1 cellular context compared by ENCODE assay signal in genomic region chr6:33583591-33584155, GRCh38.
TF ChIP-seq lines count a peak whose summit lies in the region.

No MANE protein-coding gene starts in this region.

TF ChIP-seq in IMR-90, 13 proteins besides CTCF, POLR2A, EP300 and RAD21:
- TF ChIP-seq MAFK (IDR thresholded peaks at IDR 0.05; ENCODE audit: low read depth, low read length) (no peak), RFX5 (IDR thresholded peaks at IDR 0.05; ENCODE audit: low read depth, low read length) (no peak), USF2 (IDR thresholded peaks at IDR 0.05; ENCODE audit: low read depth, low read length) (no peak), SMC3 (IDR thresholded peaks at IDR 0.05; ENCODE audit: low read depth, low read length) (no peak), CEBPB (IDR thresholded peaks at IDR 0.05; ENCODE audit: low read depth, low read length) (no peak), RCOR1 (IDR thresholded peaks at IDR 0.05; ENCODE audit: insufficient replicate concordance, low read length) (no peak), BHLHE40 (IDR thresholded peaks at IDR 0.05; ENCODE audit: low read depth, low read length) (no peak), NFE2L2 (IDR thresholded peaks at IDR 0.05; ENCODE audit: low read depth, low read length) (no peak), MAZ (IDR thresholded peaks at IDR 0.05; ENCODE audit: borderline replicate concordance, low read depth, low read length) (no peak), CHD1 (IDR thresholded peaks at IDR 0.05; ENCODE audit: low read depth, low read length) (no peak), FOS (IDR thresholded peaks at IDR 0.05; ENCODE audit: low read depth, low read length) (no peak), MXI1 (IDR thresholded peaks at IDR 0.05; ENCODE audit: borderline replicate concordance, low read depth, low read length) (no peak)
- TF ChIP-seq, protein P1, sequence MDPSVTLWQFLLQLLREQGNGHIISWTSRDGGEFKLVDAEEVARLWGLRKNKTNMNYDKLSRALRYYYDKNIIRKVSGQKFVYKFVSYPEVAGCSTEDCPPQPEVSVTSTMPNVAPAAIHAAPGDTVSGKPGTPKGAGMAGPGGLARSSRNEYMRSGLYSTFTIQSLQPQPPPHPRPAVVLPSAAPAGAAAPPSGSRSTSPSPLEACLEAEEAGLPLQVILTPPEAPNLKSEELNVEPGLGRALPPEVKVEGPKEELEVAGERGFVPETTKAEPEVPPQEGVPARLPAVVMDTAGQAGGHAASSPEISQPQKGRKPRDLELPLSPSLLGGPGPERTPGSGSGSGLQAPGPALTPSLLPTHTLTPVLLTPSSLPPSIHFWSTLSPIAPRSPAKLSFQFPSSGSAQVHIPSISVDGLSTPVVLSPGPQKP (IDR thresholded peaks at IDR 0.05; ENCODE audit: borderline replicate concordance, low read depth, low read length), result no peak
